In the genomic region with DNA sequence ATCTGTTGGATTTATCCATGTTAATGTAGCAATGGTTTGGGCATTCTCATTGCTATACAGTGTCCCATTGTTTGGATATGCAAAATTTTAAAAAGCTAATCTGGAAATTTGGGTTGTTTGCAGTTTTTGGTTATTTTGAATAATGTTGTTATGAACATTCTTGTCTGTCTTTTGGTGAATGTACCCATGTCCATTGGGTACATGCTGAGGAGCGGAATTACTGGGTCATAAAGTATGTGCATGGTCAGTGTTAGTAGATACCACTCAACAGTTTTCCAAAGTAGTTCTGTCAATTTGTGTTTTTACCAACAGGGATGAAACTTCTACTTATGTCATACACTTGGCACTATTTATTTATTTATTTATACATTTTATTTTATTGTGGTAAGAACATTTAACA, we compare ENCODE assay signal across 10 cellular contexts.
ATAC-seq and TF ChIP-seq lines count a peak whose summit lies in the region.
"Had no signal": no experiment of that assay in that cellular context is flagged by ENCODE, and none has a peak within 500 bp of the region (broad histone marks: within the 10 kb centered on the region; RNA-seq: fewer than 3 reads in every experiment).

No MANE protein-coding gene starts in this region.

- no peaks in the 10 kb centered on the region for H3K36me3 ChIP-seq in HEK293 (ENCODE audit: control insufficient read depth in 2 of 2, insufficient read depth in 1 of 2, low read length in 2 of 2)
- H3K36me3 ChIP-seq: BE2C, BLaER1 had no signal

- TF ChIP-seq CTCF in HEK293 (tag by site-specific recombination; IDR thresholded peaks at IDR 0.05), result no peak

- H3K4me3 ChIP-seq in HEK293 (ENCODE audit: low read depth, low read length), result no peak overlapping the region
- H3K4me3 ChIP-seq: A549; BLaER1; BLaER1 treated with 17β-estradiol and CSF1 and Interleukin-3, amounts not matched to agents 10 nM and 100 nM had no signal

- POLR2A ChIA-PET in HEK293 (lab: Yijun Ruan, JAX), result no interaction called here

- CTCF ChIA-PET in HEK293 (lab: Yijun Ruan, JAX), result no interaction called here

- H3K27ac ChIP-seq in HEK293 (ENCODE audit: extremely low read depth, low read depth, low read length), result no peak overlapping the region
- H3K27ac ChIP-seq: 22Rv1; A549; BLaER1; BLaER1 treated with 17β-estradiol and CSF1 and Interleukin-3, amounts not matched to agents 10 nM and 100 nM; C4-2B had no signal

- ATAC-seq in GM19023 (IDR thresholded peaks at IDR 0.05; ENCODE audit: unreplicated experiment), result no peak
- ATAC-seq: A549; CD8-positive, alpha-beta T cell had no signal

- H3K9me3 ChIP-seq in HEK293 (ENCODE audit: control insufficient read depth, insufficient read depth, low read depth, low read length), result no peaks in the 10 kb centered on the region; the same call in 1 of the 2 replicates
- H3K9me3 ChIP-seq: BE2C had no signal

- H3K4me1 ChIP-seq in HEK293 (ENCODE audit: control insufficient read depth, insufficient read depth, low read length), result peaks cover 4% of the 10 kb centered on the region
- H3K4me1 ChIP-seq: A549, BE2C, BLaER1, Caco-2 had no signal

TF ChIP-seq in HEK293, 187 proteins besides CTCF, POLR2A, EP300 and RAD21:
- TF ChIP-seq, protein P1, sequence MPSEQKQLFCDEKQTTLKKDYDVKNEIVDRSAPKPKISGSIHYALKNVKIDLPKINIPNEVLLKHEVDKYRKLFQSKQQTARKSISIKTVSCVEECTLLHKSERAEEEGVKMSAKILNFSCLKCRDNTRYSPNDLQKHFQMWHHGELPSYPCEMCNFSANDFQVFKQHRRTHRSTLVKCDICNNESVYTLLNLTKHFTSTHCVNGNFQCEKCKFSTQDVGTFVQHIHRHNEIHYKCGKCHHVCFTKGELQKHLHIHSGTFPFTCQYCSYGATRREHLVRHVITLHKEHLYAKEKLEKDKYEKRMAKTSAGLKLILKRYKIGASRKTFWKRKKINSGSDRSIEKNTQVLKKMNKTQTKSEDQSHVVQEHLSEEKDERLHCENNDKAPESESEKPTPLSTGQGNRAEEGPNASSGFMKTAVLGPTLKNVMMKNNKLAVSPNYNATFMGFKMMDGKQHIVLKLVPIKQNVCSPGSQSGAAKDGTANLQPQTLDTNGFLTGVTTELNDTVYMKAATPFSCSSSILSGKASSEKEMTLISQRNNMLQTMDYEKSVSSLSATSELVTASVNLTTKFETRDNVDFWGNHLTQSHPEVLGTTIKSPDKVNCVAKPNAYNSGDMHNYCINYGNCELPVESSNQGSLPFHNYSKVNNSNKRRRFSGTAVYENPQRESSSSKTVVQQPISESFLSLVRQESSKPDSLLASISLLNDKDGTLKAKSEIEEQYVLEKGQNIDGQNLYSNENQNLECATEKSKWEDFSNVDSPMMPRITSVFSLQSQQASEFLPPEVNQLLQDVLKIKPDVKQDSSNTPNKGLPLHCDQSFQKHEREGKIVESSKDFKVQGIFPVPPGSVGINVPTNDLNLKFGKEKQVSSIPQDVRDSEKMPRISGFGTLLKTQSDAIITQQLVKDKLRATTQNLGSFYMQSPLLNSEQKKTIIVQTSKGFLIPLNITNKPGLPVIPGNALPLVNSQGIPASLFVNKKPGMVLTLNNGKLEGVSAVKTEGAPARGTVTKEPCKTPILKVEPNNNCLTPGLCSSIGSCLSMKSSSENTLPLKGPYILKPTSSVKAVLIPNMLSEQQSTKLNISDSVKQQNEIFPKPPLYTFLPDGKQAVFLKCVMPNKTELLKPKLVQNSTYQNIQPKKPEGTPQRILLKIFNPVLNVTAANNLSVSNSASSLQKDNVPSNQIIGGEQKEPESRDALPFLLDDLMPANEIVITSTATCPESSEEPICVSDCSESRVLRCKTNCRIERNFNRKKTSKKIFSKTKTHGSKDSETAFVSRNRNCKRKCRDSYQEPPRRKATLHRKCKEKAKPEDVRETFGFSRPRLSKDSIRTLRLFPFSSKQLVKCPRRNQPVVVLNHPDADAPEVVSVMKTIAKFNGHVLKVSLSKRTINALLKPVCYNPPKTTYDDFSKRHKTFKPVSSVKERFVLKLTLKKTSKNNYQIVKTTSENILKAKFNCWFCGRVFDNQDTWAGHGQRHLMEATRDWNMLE (tag by site-specific recombination; conservative IDR thresholded peaks at IDR 0.05; ENCODE audit: low read depth), result no peak
- TF ChIP-seq RBAK (tag by site-specific recombination; IDR thresholded peaks at IDR 0.05), result no peak
- TF ChIP-seq ZNF423 (tag by site-specific recombination; IDR thresholded peaks at IDR 0.05), result no peak
- peak; percentile 95; the same call in 1 of the 2 replicates for TF ChIP-seq ZNF140 (tag by site-specific recombination; IDR thresholded peaks at IDR 0.05)
